Comparison of ENCODE assay signal across 21 cellular contexts in genomic region chr22:48628891-48629559, GRCh38.
DNase-seq lines count a peak whose midpoint lies in the region; ATAC-seq and TF ChIP-seq lines count a peak whose summit lies in the region.
"Had no signal": no experiment of that assay in that cellular context is flagged by ENCODE, and none has a peak within 500 bp of the region (broad histone marks: within the 10 kb centered on the region; RNA-seq: fewer than 3 reads in every experiment).

No MANE protein-coding gene starts in this region.

- no peak for ATAC-seq in GM18861 (IDR thresholded peaks at IDR 0.05; ENCODE audit: unreplicated experiment)
- ATAC-seq: GM12878, Panc1 had no signal

- H3K27me3 ChIP-seq in BLaER1 (peaks cover 9% of the 10 kb centered on the region; the same call in 1 of the 2 replicates), dorsolateral prefrontal cortex (no peaks in the 10 kb centered on the region)
- H3K27me3 ChIP-seq: SJSA1 had no signal

- TF ChIP-seq CTCF in dorsolateral prefrontal cortex (IDR thresholded peaks at IDR 0.05 in 54 of 56, conservative IDR thresholded peaks at IDR 0.05 in 2 of 56; ENCODE audit: low read depth in 1 of 56, partially characterized antibody in 56 of 56) (no peak), neural crest cell (conservative IDR thresholded peaks at IDR 0.05) (no peak)

- peaks cover 22% of the 10 kb centered on the region; the same call in 1 of the 2 replicates for H4K20me1 ChIP-seq in BLaER1

- no peaks in the 10 kb centered on the region for H3K36me3 ChIP-seq in BLaER1

- peaks cover 28% of the 10 kb centered on the region for H3K4me1 Mint-ChIP-seq in neural crest cell
- H3K4me1 Mint-ChIP-seq: CD4-positive, CD25-positive, alpha-beta regulatory T cell had no signal

- H3K4me1 ChIP-seq in BLaER1, result peaks cover 97% of the 10 kb centered on the region

- peak overlapping the region; percentile 6 for H3K27ac Mint-ChIP-seq in neural crest cell (ENCODE audit: unreplicated experiment)
- H3K27ac Mint-ChIP-seq: CD4-positive, CD25-positive, alpha-beta regulatory T cell had no signal

- no peak overlapping the region for H3K4me3 Mint-ChIP-seq in neural crest cell
- H3K4me3 Mint-ChIP-seq: CD4-positive, CD25-positive, alpha-beta regulatory T cell had no signal

- H3K9me3 Mint-ChIP-seq in neural crest cell, result no peaks in the 10 kb centered on the region
- H3K9me3 Mint-ChIP-seq: CD4-positive, CD25-positive, alpha-beta regulatory T cell had no signal

- H3K27ac ChIP-seq in BLaER1 (no peak overlapping the region), dorsolateral prefrontal cortex (peak overlapping the region in 53 of 59 donors; percentile 49 to 99 (median 93))
- H3K27ac ChIP-seq: 22Rv1, KMS-11, SJSA1 had no signal

- H3K4me3 ChIP-seq in BLaER1, result no peak overlapping the region
- no peak overlapping the region for H3K4me3 ChIP-seq in dorsolateral prefrontal cortex
- H3K4me3 ChIP-seq: GM12878, SJSA1 had no signal

- H3K9ac ChIP-seq in BLaER1, result 0 out of 2 replicates have a peak overlapping the region, but pooled peaks have one; percentile 15
- H3K9ac ChIP-seq: KMS-11 had no signal

- no peaks in the 10 kb centered on the region for H3K27me3 Mint-ChIP-seq in neural crest cell (ENCODE audit: low read depth)
- H3K27me3 Mint-ChIP-seq: CD4-positive, CD25-positive, alpha-beta regulatory T cell had no signal

- no peaks in the 10 kb centered on the region for H3K9me3 ChIP-seq in BLaER1

- H3K36me3 Mint-ChIP-seq in neural crest cell (ENCODE audit: low read depth), result no peaks in the 10 kb centered on the region
- H3K36me3 Mint-ChIP-seq: CD4-positive, CD25-positive, alpha-beta regulatory T cell had no signal

- peak overlapping the region; percentile 96; the same call in 1 of the 2 replicates for H3K4me2 ChIP-seq in BLaER1
- H3K4me2 ChIP-seq: KMS-11 had no signal

- intact Hi-C loops in dorsolateral prefrontal cortex (cut with DNase I), result no loop called here

- DNase-seq in NCI-H69 (lab: John Stamatoyannopoulos, UW) (peak; percentile 72), dorsolateral prefrontal cortex (no peak), neural crest cell (ENCODE audit: low read depth, low spot score) (no peak), NCI-H1694 treated with DMSO at 0.1 percent for 48 hours (lab: John Stamatoyannopoulos, UW) (no peak), GM03348 (ENCODE audit: low spot score) (no peak), NCI-H1092 treated with DMSO at 0.1 percent for 48 hours (lab: John Stamatoyannopoulos, UW) (no peak)
- DNase-seq: AML-193; CD4-positive, CD25-positive, alpha-beta regulatory T cell; DMS153; GF-D8; MV-4-11; NCI-H1417; NCI-H187 treated with DMSO at 0.1 percent for 48 hours; NCI-H526 had no signal
